Comparison of ENCODE assay signal across 1 cellular context in the genomic region with DNA sequence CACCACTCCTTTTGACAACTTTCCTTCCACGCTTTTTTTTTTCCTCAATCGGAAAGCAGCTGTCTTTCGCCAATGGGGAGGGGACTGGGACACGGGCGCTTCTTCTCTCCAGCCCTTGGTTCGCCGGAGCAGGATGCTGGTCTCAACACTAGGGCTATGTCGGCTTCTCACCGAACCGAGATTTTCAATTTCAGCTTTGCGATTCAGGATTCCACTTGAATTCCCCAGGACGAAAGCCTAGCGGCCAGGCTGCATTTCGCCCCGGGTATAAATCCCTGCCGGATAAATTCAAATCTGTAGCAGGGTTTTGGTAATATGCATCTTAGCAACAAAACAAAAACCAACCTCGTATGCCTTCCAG.
TF ChIP-seq lines count a peak whose summit lies in the region.

No MANE protein-coding gene starts in this region.

TF ChIP-seq in GM23338, 12 proteins besides CTCF, POLR2A, EP300 and RAD21 (continued from another document):
- TF ChIP-seq, protein P1, sequence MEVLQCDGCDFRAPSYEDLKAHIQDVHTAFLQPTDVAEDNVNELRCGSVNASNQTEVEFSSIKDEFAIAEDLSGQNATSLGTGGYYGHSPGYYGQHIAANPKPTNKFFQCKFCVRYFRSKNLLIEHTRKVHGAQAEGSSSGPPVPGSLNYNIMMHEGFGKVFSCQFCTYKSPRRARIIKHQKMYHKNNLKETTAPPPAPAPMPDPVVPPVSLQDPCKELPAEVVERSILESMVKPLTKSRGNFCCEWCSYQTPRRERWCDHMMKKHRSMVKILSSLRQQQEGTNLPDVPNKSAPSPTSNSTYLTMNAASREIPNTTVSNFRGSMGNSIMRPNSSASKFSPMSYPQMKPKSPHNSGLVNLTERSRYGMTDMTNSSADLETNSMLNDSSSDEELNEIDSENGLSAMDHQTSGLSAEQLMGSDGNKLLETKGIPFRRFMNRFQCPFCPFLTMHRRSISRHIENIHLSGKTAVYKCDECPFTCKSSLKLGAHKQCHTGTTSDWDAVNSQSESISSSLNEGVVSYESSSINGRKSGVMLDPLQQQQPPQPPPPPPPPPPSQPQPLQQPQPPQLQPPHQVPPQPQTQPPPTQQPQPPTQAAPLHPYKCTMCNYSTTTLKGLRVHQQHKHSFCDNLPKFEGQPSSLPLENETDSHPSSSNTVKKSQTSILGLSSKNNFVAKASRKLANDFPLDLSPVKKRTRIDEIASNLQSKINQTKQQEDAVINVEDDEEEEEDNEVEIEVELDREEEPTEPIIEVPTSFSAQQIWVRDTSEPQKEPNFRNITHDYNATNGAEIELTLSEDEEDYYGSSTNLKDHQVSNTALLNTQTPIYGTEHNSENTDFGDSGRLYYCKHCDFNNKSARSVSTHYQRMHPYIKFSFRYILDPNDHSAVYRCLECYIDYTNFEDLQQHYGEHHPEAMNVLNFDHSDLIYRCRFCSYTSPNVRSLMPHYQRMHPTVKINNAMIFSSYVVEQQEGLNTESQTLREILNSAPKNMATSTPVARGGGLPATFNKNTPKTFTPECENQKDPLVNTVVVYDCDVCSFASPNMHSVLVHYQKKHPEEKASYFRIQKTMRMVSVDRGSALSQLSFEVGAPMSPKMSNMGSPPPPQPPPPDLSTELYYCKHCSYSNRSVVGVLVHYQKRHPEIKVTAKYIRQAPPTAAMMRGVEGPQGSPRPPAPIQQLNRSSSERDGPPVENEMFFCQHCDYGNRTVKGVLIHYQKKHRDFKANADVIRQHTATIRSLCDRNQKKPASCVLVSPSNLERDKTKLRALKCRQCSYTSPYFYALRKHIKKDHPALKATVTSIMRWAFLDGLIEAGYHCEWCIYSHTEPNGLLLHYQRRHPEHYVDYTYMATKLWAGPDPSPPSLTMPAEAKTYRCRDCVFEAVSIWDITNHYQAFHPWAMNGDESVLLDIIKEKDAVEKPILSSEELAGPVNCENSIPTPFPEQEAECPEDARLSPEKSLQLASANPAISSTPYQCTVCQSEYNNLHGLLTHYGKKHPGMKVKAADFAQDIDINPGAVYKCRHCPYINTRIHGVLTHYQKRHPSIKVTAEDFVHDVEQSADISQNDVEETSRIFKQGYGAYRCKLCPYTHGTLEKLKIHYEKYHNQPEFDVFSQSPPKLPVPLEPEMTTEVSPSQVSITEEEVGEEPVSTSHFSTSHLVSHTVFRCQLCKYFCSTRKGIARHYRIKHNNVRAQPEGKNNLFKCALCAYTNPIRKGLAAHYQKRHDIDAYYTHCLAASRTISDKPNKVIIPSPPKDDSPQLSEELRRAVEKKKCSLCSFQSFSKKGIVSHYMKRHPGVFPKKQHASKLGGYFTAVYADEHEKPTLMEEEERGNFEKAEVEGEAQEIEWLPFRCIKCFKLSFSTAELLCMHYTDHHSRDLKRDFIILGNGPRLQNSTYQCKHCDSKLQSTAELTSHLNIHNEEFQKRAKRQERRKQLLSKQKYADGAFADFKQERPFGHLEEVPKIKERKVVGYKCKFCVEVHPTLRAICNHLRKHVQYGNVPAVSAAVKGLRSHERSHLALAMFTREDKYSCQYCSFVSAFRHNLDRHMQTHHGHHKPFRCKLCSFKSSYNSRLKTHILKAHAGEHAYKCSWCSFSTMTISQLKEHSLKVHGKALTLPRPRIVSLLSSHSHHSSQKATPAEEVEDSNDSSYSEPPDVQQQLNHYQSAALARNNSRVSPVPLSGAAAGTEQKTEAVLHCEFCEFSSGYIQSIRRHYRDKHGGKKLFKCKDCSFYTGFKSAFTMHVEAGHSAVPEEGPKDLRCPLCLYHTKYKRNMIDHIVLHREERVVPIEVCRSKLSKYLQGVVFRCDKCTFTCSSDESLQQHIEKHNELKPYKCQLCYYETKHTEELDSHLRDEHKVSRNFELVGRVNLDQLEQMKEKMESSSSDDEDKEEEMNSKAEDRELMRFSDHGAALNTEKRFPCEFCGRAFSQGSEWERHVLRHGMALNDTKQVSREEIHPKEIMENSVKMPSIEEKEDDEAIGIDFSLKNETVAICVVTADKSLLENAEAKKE (CRISPR knock-in tag; IDR thresholded peaks at IDR 0.05), result no peak
- TF ChIP-seq EZH2 (IDR thresholded peaks at IDR 0.05; ENCODE audit: low read depth, unreplicated experiment) (no peak), CREB1 (CRISPR knock-in tag; IDR thresholded peaks at IDR 0.05; ENCODE audit: low read depth) (no peak)
- TF ChIP-seq, protein P2, sequence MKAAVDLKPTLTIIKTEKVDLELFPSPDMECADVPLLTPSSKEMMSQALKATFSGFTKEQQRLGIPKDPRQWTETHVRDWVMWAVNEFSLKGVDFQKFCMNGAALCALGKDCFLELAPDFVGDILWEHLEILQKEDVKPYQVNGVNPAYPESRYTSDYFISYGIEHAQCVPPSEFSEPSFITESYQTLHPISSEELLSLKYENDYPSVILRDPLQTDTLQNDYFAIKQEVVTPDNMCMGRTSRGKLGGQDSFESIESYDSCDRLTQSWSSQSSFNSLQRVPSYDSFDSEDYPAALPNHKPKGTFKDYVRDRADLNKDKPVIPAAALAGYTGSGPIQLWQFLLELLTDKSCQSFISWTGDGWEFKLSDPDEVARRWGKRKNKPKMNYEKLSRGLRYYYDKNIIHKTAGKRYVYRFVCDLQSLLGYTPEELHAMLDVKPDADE (IDR thresholded peaks at IDR 0.05), result no peak
